In genomic region chr7:50588937-50589336, GRCh38 we compare ENCODE assay signal across 17 cellular contexts. TPM values are rescaled to one million over a fixed set of nuclear protein-coding genes. Genes with fewer than 3 reads are reported as not detected.
DNase-seq lines count a peak whose midpoint lies in the region; ATAC-seq and TF ChIP-seq lines count a peak whose summit lies in the region.
"Had no signal": no experiment of that assay in that cellular context is flagged by ENCODE, and none has a peak within 500 bp of the region (broad histone marks: within the 10 kb centered on the region; RNA-seq: fewer than 3 reads in every experiment).

No MANE protein-coding gene starts in this region.

- POLR2A ChIA-PET in activated CD4-positive, alpha-beta T cell treated with anti-CD3 and anti-CD28 coated beads for 36 hours (lab: Charles Lee) = no interaction called here
- POLR2A ChIA-PET in A673 (lab: Charles Lee; ENCODE audit: low non-redundant PET) = no interaction called here

- no peaks in the 10 kb centered on the region for H3K4me1 ChIP-seq in endodermal cell (ENCODE audit: control insufficient read depth, insufficient read depth, low read length)
- H3K4me1 ChIP-seq in A673 (ENCODE audit: insufficient read depth, low read length, poor library complexity, severe bottlenecking) = no peaks in the 10 kb centered on the region

- CTCF ChIA-PET in activated CD4-positive, alpha-beta T cell treated with anti-CD3 and anti-CD28 coated beads for 36 hours (lab: Charles Lee) = interaction anchor here (0.8 to 2.4 kb wide), 7 partner anchors 9 to 572 kb away, joined by 3 to 6 read pairs (median 4); no protein-coding TSS in a partner anchor
- CTCF ChIA-PET in A673 (lab: Charles Lee) = no interaction called here

- H3K27ac Mint-ChIP-seq in activated CD4-positive, alpha-beta T cell treated with anti-CD3 and anti-CD28 coated beads for 36 hours = no peak overlapping the region
- H3K27ac Mint-ChIP-seq in endodermal cell (no peak overlapping the region), osteocyte (ENCODE audit: unreplicated experiment) (no peak overlapping the region)
- H3K27ac Mint-ChIP-seq: activated naive CD8-positive, alpha-beta T cell had no signal

- BruUV-seq in A673 (replicated peaks; lab: Mats Ljungman, UMichigan) = no TSS peak

- H3K27ac ChIP-seq in endodermal cell (ENCODE audit: low read depth, low read length) (no peak overlapping the region), A673 (ENCODE audit: low read depth, low read length, poor library complexity, severe bottlenecking) (no peak overlapping the region)
- H3K27ac ChIP-seq: dorsolateral prefrontal cortex, hepatocyte, SK-N-MC had no signal

- DNase-seq in activated CD4-positive, alpha-beta T cell treated with anti-CD3 and anti-CD28 coated beads for 36 hours = peak; percentile 16
- no peak for DNase-seq in activated CD4-positive, alpha-beta T cell treated with anti-CD3 and anti-CD28 coated beads, Interleukin-2, amount 50 U/mL, for 1 hour
- peak; percentile 36 for DNase-seq in NAMALWA (ENCODE audit: low spot score)
- DNase-seq in endodermal cell = peak; percentile 70
- DNase-seq in osteocyte (ENCODE audit: extremely low spot score, unreplicated experiment) = peak; percentile 59
- no peak for DNase-seq in ecto neural progenitor cell (ENCODE audit: low spot score)
- DNase-seq in stimulated activated CD4-positive, alpha-beta T cell treated with anti-CD3 and anti-CD28 coated beads, Interleukin-2, amount 100 ng/mL, for 48 hours = no peak
- no peak for DNase-seq in A673 (ENCODE audit: low spot score)
- DNase-seq: dorsolateral prefrontal cortex, GF-D8, HCEC 1CT, midbrain, NCI-H524 treated with DMSO at 0.1 percent for 48 hours had no signal

- no peak overlapping the region for H3K9ac ChIP-seq in endodermal cell (ENCODE audit: extremely low read depth, low read length, poor library complexity, severe bottlenecking)

- no peak overlapping the region for H3K4me3 Mint-ChIP-seq in activated CD4-positive, alpha-beta T cell treated with anti-CD3 and anti-CD28 coated beads for 36 hours
- no peak overlapping the region for H3K4me3 Mint-ChIP-seq in endodermal cell
- no peak overlapping the region for H3K4me3 Mint-ChIP-seq in osteocyte (ENCODE audit: unreplicated experiment)
- H3K4me3 Mint-ChIP-seq: activated naive CD8-positive, alpha-beta T cell had no signal

- no peaks in the 10 kb centered on the region for H3K4me1 Mint-ChIP-seq in activated CD4-positive, alpha-beta T cell treated with anti-CD3 and anti-CD28 coated beads for 36 hours
- H3K4me1 Mint-ChIP-seq in endodermal cell (no peaks in the 10 kb centered on the region), osteocyte (ENCODE audit: unreplicated experiment) (no peaks in the 10 kb centered on the region)

- no peaks in the 10 kb centered on the region for H3K27me3 ChIP-seq in endodermal cell (ENCODE audit: control insufficient read depth, insufficient read depth, low read length, poor library complexity, severe bottlenecking)
- H3K27me3 ChIP-seq in A673 (replicated peaks; ENCODE audit: insufficient read depth, low read depth, low read length, poor library complexity) = no peaks in the 10 kb centered on the region
- H3K27me3 ChIP-seq: hepatocyte had no signal

- H3K9me3 ChIP-seq in endodermal cell (ENCODE audit: control insufficient read depth, low read length) (peaks cover 7% of the 10 kb centered on the region), A673 (ENCODE audit: low read depth, low read length, poor library complexity, severe bottlenecking) (no peaks in the 10 kb centered on the region)

- peaks cover 38% of the 10 kb centered on the region for H3K36me3 ChIP-seq in endodermal cell (ENCODE audit: control insufficient read depth, insufficient read depth, low read length)
- H3K36me3 ChIP-seq in A673 (ENCODE audit: insufficient read depth, low read length, poor library complexity, severe bottlenecking) = no peaks in the 10 kb centered on the region

- H3K4me3 ChIP-seq in endodermal cell (ENCODE audit: low read length) (no peak overlapping the region), A673 (ENCODE audit: low read depth, low read length, poor library complexity, severe bottlenecking) (no peak overlapping the region)
- H3K4me3 ChIP-seq: dorsolateral prefrontal cortex, hepatocyte, SK-N-MC had no signal

- peaks cover 14% of the 10 kb centered on the region for H3K27me3 Mint-ChIP-seq in activated CD4-positive, alpha-beta T cell treated with anti-CD3 and anti-CD28 coated beads for 36 hours
- H3K27me3 Mint-ChIP-seq in endodermal cell (ENCODE audit: insufficient read depth) (no peaks in the 10 kb centered on the region), osteocyte (ENCODE audit: unreplicated experiment) (no peaks in the 10 kb centered on the region)

- no peaks in the 10 kb centered on the region for H3K9me3 Mint-ChIP-seq in activated CD4-positive, alpha-beta T cell treated with anti-CD3 and anti-CD28 coated beads for 36 hours (ENCODE audit: low read depth)
- peaks cover 19% of the 10 kb centered on the region for H3K9me3 Mint-ChIP-seq in endodermal cell
- H3K9me3 Mint-ChIP-seq in osteocyte (ENCODE audit: unreplicated experiment) = peaks cover 2% of the 10 kb centered on the region

- ATAC-seq in activated CD4-positive, alpha-beta T cell treated with anti-CD3 and anti-CD28 coated beads for 36 hours = no peak

- intact Hi-C loops in activated CD4-positive, alpha-beta T cell treated with anti-CD3 and anti-CD28 coated beads for 36 hours (cut with DNase I, micrococcal nuclease) = no loop called here
- intact Hi-C loops in A673 (cut with micrococcal nuclease; ENCODE audit: unreplicated experiment) = no loop called here

- WGBS in endodermal cell (ENCODE audit: insufficient coverage in 1 of 2, insufficient read length in 1 of 2), 2 experiments = 77 to 91% methylated on average over 5 to 8 of the region's 8 CpGs

- TF ChIP-seq CTCF in endodermal cell (conservative IDR thresholded peaks at IDR 0.05) (peak; percentile 69), osteocyte (IDR thresholded peaks at IDR 0.05) (no peak), A673 (conservative IDR thresholded peaks at IDR 0.05; ENCODE audit: low read depth, low read length) (no peak)

- peaks cover 1% of the 10 kb centered on the region for H3K36me3 Mint-ChIP-seq in activated CD4-positive, alpha-beta T cell treated with anti-CD3 and anti-CD28 coated beads for 36 hours (ENCODE audit: low read depth)
- peaks cover 33% of the 10 kb centered on the region for H3K36me3 Mint-ChIP-seq in endodermal cell (ENCODE audit: low read depth)
- peaks cover 26% of the 10 kb centered on the region for H3K36me3 Mint-ChIP-seq in osteocyte (ENCODE audit: unreplicated experiment)
- H3K36me3 Mint-ChIP-seq: activated naive CD8-positive, alpha-beta T cell had no signal

RNA-seq across cellular contexts. Expression of gene DDC, which starts 23.7 kb away (rescaled TPM):
- total RNA-seq in activated CD4-positive, alpha-beta T cell treated with anti-CD3 and anti-CD28 coated beads for 36 hours = under 1 TPM; 0.28 to 0.53 TPM
- total RNA-seq in endodermal cell (1 to 10 TPM; 1.1 TPM), osteocyte (not detected in 2 replicates), A673 (2021) (not detected in 2 replicates)
- polyA plus RNA-seq in endodermal cell (2013, experiment 1 of 2) = 2.1 TPM
- polyA plus RNA-seq in endodermal cell (2013, experiment 2 of 2) = 1.4 TPM
- total RNA-seq: M059J had no signal

Comparison
In these comparisons a context has a peak if more than half of its experiments do, and no peak if none do; other contexts are left out.
1. DNase-seq: peak in activated CD4-positive, alpha-beta T cell treated with anti-CD3 and anti-CD28 coated beads for 36 hours (single experiment), NAMALWA (single experiment), endodermal cell (single experiment) and osteocyte (single experiment); none in activated CD4-positive, alpha-beta T cell treated with anti-CD3 and anti-CD28 coated beads, Interleukin-2, amount 50 U/mL, for 1 hour (single experiment), ecto neural progenitor cell (single experiment), stimulated activated CD4-positive, alpha-beta T cell treated with anti-CD3 and anti-CD28 coated beads, Interleukin-2, amount 100 ng/mL, for 48 hours (0 of 2) and A673 (single experiment).